ENCODE assay signal across 15 cellular contexts in genomic region chr3:195001261-195001660, GRCh38.
"Had no signal": no experiment of that assay in that cellular context is flagged by ENCODE, and none has a peak within 500 bp of the region (broad histone marks: within the 10 kb centered on the region; RNA-seq: fewer than 3 reads in every experiment).

No MANE protein-coding gene starts in this region.

- H3K9me3 Mint-ChIP-seq: activated naive CD4-positive, alpha-beta T cell treated with anti-CD3 and anti-CD28 coated beads, Interleukin-2, amount 10 ng/mL, durations not matched to agents 7 days and 5 days; activated T-cell treated with anti-CD3 and anti-CD28 coated beads, Interleukin-2, amount 50 U/mL, for 72 hours; naive thymus-derived CD4-positive, alpha-beta T cell had no signal

- H3K4me1 Mint-ChIP-seq: activated naive CD4-positive, alpha-beta T cell treated with anti-CD3 and anti-CD28 coated beads, Interleukin-2, amount 10 ng/mL, durations not matched to agents 7 days and 5 days had no signal

- H3K4me1 ChIP-seq: neural progenitor cell had no signal

- H3K27ac ChIP-seq: coronary artery, epithelial cell of prostate, neural progenitor cell, ovary, SK-N-MC, testis had no signal

- DNase-seq: activated effector memory CD4-positive, alpha-beta T cell treated with anti-CD3 and anti-CD28 coated beads, Interleukin-2, amount 50 U/mL, for 16 hours; amygdala; cerebellar nuclear complex; stimulated activated CD4-positive, alpha-beta T cell treated with anti-CD3 and anti-CD28 coated beads, Interleukin-1b, Interleukin-23, amount 100 ng/mL, for 48 hours had no signal

- H3K36me3 Mint-ChIP-seq: activated naive CD4-positive, alpha-beta T cell treated with anti-CD3 and anti-CD28 coated beads, Interleukin-2, amount 10 ng/mL, durations not matched to agents 7 days and 5 days; naive thymus-derived CD4-positive, alpha-beta T cell; neural progenitor cell had no signal

- H3K4me3 ChIP-seq: coronary artery, lung, neural progenitor cell, ovary, SK-N-MC, skin epidermis, testis had no signal

- H3K27ac Mint-ChIP-seq: activated naive CD4-positive, alpha-beta T cell treated with anti-CD3 and anti-CD28 coated beads, Interleukin-2, amount 10 ng/mL, durations not matched to agents 7 days and 5 days; activated T-cell treated with anti-CD3 and anti-CD28 coated beads, Interleukin-2, amount 50 U/mL, for 72 hours; naive thymus-derived CD4-positive, alpha-beta T cell; neural progenitor cell had no signal

- H3K4me3 Mint-ChIP-seq: activated naive CD4-positive, alpha-beta T cell treated with anti-CD3 and anti-CD28 coated beads, Interleukin-2, amount 10 ng/mL, durations not matched to agents 7 days and 5 days; activated T-cell treated with anti-CD3 and anti-CD28 coated beads, Interleukin-2, amount 50 U/mL, for 72 hours; naive thymus-derived CD4-positive, alpha-beta T cell; neural progenitor cell had no signal

- H3K36me3 ChIP-seq: neural progenitor cell, ovary had no signal

- H3K27me3 ChIP-seq: neural progenitor cell, ovary, testis had no signal

- H3K9me3 ChIP-seq: ovary, testis had no signal
